ENCODE assay signal across 26 cellular contexts in genomic region chr14:48586099-48586498, GRCh38.
"Had no signal": no experiment of that assay in that cellular context is flagged by ENCODE, and none has a peak within 500 bp of the region (broad histone marks: within the 10 kb centered on the region; RNA-seq: fewer than 3 reads in every experiment).

No MANE protein-coding gene starts in this region.

- H3K9me3 ChIP-seq: esophagus muscularis mucosa, gastrocnemius medialis, heart right ventricle, left ventricle myocardium inferior, pancreas, suprapubic skin, thyroid gland had no signal

- H3K4me1 ChIP-seq: esophagus muscularis mucosa, gastrocnemius medialis, heart right ventricle, left ventricle myocardium inferior, pancreas, suprapubic skin, thyroid gland had no signal

- H3K27me3 ChIP-seq: esophagus muscularis mucosa, gastrocnemius medialis, heart right ventricle, pancreas, suprapubic skin, thyroid gland had no signal

- H3K9me3 Mint-ChIP-seq: type B pancreatic cell had no signal

- H3K4me1 Mint-ChIP-seq: stimulated activated effector memory CD8-positive, alpha-beta T cell treated with anti-CD3 and anti-CD28 coated beads, Interleukin-12 subunit alpha, Interleukin-12 subunit beta, amount 100 ng/mL, for 72 hours had no signal

- FAIRE-seq: kidney, pancreas, small intestine, urothelium cell line had no signal

- ATAC-seq: gastrocnemius medialis; heart right ventricle; left cardiac atrium; natural killer cell treated with Interleukin-12 subunit alpha and Interleukin-12 subunit beta and Interleukin-15 and Interleukin-18, amount 100 ng/mL, for 72 hours; pancreas; right cardiac atrium; stimulated activated effector memory CD8-positive, alpha-beta T cell treated with anti-CD3 and anti-CD28 coated beads, Interleukin-12 subunit alpha, Interleukin-12 subunit beta, amount 100 ng/mL, for 72 hours; stimulated activated naive CD8-positive, alpha-beta T cell treated with anti-CD3 and anti-CD28 coated beads, Interleukin-15, Interleukin-2, amounts not matched to agents 100 U/mL and 50 U/mL, for 24 hours had no signal

- H3K36me3 ChIP-seq: esophagus muscularis mucosa, gastrocnemius medialis, heart right ventricle, left ventricle myocardium inferior, pancreas, suprapubic skin, thyroid gland had no signal

- H3K4me3 Mint-ChIP-seq: natural killer cell treated with Interleukin-12 subunit alpha and Interleukin-12 subunit beta and Interleukin-15 and Interleukin-18, amount 100 ng/mL, for 72 hours; stimulated activated effector memory CD8-positive, alpha-beta T cell treated with anti-CD3 and anti-CD28 coated beads, Interleukin-12 subunit alpha, Interleukin-12 subunit beta, amount 100 ng/mL, for 72 hours; type B pancreatic cell had no signal

- H3K27me3 Mint-ChIP-seq: natural killer cell treated with Interleukin-12 subunit alpha and Interleukin-12 subunit beta and Interleukin-15 and Interleukin-18, amount 100 ng/mL, for 72 hours; progenitor cell of endocrine pancreas; type B pancreatic cell had no signal

- H3K27ac ChIP-seq: epithelial cell of prostate, esophagus muscularis mucosa, gastrocnemius medialis, heart right ventricle, left ventricle myocardium inferior, pancreas, suprapubic skin, thyroid gland had no signal

- H3K36me3 Mint-ChIP-seq: stimulated activated effector memory CD8-positive, alpha-beta T cell treated with anti-CD3 and anti-CD28 coated beads, Interleukin-12 subunit alpha, Interleukin-12 subunit beta, amount 100 ng/mL, for 72 hours; type B pancreatic cell had no signal

- H3K27ac Mint-ChIP-seq: natural killer cell treated with Interleukin-12 subunit alpha and Interleukin-12 subunit beta and Interleukin-15 and Interleukin-18, amount 100 ng/mL, for 72 hours; progenitor cell of endocrine pancreas; stimulated activated effector memory CD8-positive, alpha-beta T cell treated with anti-CD3 and anti-CD28 coated beads, Interleukin-12 subunit alpha, Interleukin-12 subunit beta, amount 100 ng/mL, for 72 hours; type B pancreatic cell had no signal

- H3K4me3 ChIP-seq: esophagus muscularis mucosa, gastrocnemius medialis, heart right ventricle, left ventricle myocardium inferior, lung, pancreas, suprapubic skin, thyroid gland had no signal

- DNase-seq: effector memory CD4-positive, alpha-beta T cell; gastrocnemius medialis; heart right ventricle; hypothalamus; kidney; left cardiac atrium; left ventricle myocardium inferior; mesenchymal stem cell; midbrain; occipital lobe; pancreas; right cardiac atrium; small intestine; stimulated activated CD4-positive, alpha-beta T cell treated with anti-CD3 and anti-CD28 coated beads, Interleukin-4, amount 100 ng/mL, for 1 hour; stimulated activated CD8-positive, alpha-beta memory T cell treated with anti-CD3 and anti-CD28 coated beads, Interleukin-4, amount 100 ng/mL, for 48 hours; stimulated activated naive CD8-positive, alpha-beta T cell treated with anti-CD3 and anti-CD28 coated beads, Interleukin-15, Interleukin-2, amounts not matched to agents 100 U/mL and 50 U/mL, for 24 hours; thyroid gland had no signal
